ENCODE assay signal across 8 cellular contexts in genomic region chr11:6258571-6258998, GRCh38. TPM values are rescaled to one million over a fixed set of nuclear protein-coding genes. Genes with fewer than 3 reads are reported as not detected.
DNase-seq lines count a peak whose midpoint lies in the region; ATAC-seq, FAIRE-seq and TF ChIP-seq lines count a peak whose summit lies in the region.
"Had no signal": no experiment of that assay in that cellular context is flagged by ENCODE, and none has a peak within 500 bp of the region (broad histone marks: within the 10 kb centered on the region; RNA-seq: fewer than 3 reads in every experiment).

No MANE protein-coding gene starts in this region.

- no peak overlapping the region for H2AFZ ChIP-seq in K562 (ENCODE audit: low read depth, low read length)
- peak overlapping the region; percentile 56 for H2AFZ ChIP-seq in neural cell (ENCODE audit: low read depth, low read length)

- H3K9me3 ChIP-seq in K562 (replicated peaks; ENCODE audit: control insufficient read depth, insufficient read depth, low read depth, low read length) (no peaks in the 10 kb centered on the region), neural cell (ENCODE audit: low read length) (no peaks in the 10 kb centered on the region)

- no peak overlapping the region for H3K27ac ChIP-seq in K562 (ENCODE audit: extremely low read depth, low read depth, low read length)
- H3K27ac ChIP-seq in neural cell (ENCODE audit: low read length), result peak overlapping the region; percentile 61
- H3K27ac ChIP-seq: HL-60 had no signal

- H3K9ac ChIP-seq in K562 (ENCODE audit: insufficient read depth in 1 of 2, low read depth in 2 of 2, low read length in 2 of 2) (no peak overlapping the region), neural cell (ENCODE audit: low read length) (peak overlapping the region; percentile 67)

- DNase-seq in EH (ENCODE audit: low read depth) (peak; percentile 32), K562 (ENCODE audit: extremely low read depth in 1 of 4, low spot score in 3 of 4) (no peak), NCI-H510A treated with DMSO at 0.1 percent for 48 hours (lab: John Stamatoyannopoulos, UW) (no peak), AG08396 (ENCODE audit: low spot score) (no peak)

- H3K4me2 ChIP-seq in K562 (ENCODE audit: insufficient read depth, low read length) (no peak overlapping the region), neural cell (ENCODE audit: low read length) (peak overlapping the region; percentile 66)

- ATAC-seq in K562, result peak; percentile 55; the same call in 2 of the 3 replicates
- no peak for ATAC-seq in HG02970 (IDR thresholded peaks at IDR 0.05; ENCODE audit: low FRiP score, unreplicated experiment)

- WGBS in K562 (ENCODE audit: insufficient coverage, low coverage, missing lambda C conversion rate), result 8% methylated on average over 15 of the region's 15 CpGs

- intact Hi-C loops in K562 (cut with micrococcal nuclease), result no loop called here

- no peaks in the 10 kb centered on the region for H3K9me1 ChIP-seq in K562 (ENCODE audit: control insufficient read depth, insufficient read depth, low read length)

- no peak for TF ChIP-seq EP300 in K562 (IDR thresholded peaks at IDR 0.05; ENCODE audit: low read length)
- no peak for TF ChIP-seq EP300 in neural cell (conservative IDR thresholded peaks at IDR 0.05; ENCODE audit: poor library complexity, severe bottlenecking)

- H3K27me3 ChIP-seq in K562 (ENCODE audit: control insufficient read depth in 2 of 2, insufficient read depth in 2 of 2, low read length in 2 of 2) (peaks cover 27 to 32% of the 10 kb centered on the region in 2 experiments), neural cell (ENCODE audit: insufficient read depth, low read depth, low read length) (peaks cover 8% of the 10 kb centered on the region)

- no peaks in the 10 kb centered on the region for H3K36me3 ChIP-seq in K562 (ENCODE audit: control insufficient read depth, insufficient read depth, low read length)
- no peaks in the 10 kb centered on the region for H3K36me3 ChIP-seq in neural cell (ENCODE audit: insufficient read depth, low read length)

- CTCF ChIA-PET in K562 (lab: Yijun Ruan, JAX; ENCODE audit: low intra/inter-chr PET ratio), result no interaction called here

- no peaks in the 10 kb centered on the region for H4K20me1 ChIP-seq in K562 (replicated peaks; ENCODE audit: control insufficient read depth, insufficient read depth, low read length)
- no peaks in the 10 kb centered on the region for H4K20me1 ChIP-seq in neural cell (ENCODE audit: insufficient read depth)

- TF ChIP-seq CTCF in K562 (IDR thresholded peaks at IDR 0.05 in 2 of 3, conservative IDR thresholded peaks at IDR 0.05 in 1 of 3; ENCODE audit: insufficient read depth in 2 of 3, low read depth in 1 of 3, low read length in 3 of 3) (0 out of 6 replicates have a peak, but pooled peaks of 1 of the 3 experiments have one; percentile 3), neural cell (IDR thresholded peaks at IDR 0.05; ENCODE audit: poor library complexity, severe bottlenecking) (peak; percentile 35)

- TF ChIP-seq RAD21 in K562 (CRISPR knock-in tag; conservative IDR thresholded peaks at IDR 0.05 in 1 of 2, IDR thresholded peaks at IDR 0.05 in 1 of 2) (no peak), neural cell (conservative IDR thresholded peaks at IDR 0.05) (peak; percentile 3)

- H3K4me3 ChIP-seq in K562 (no peak overlapping the region), neural cell (ENCODE audit: low read length) (peak overlapping the region; percentile 75)

- no peaks in the 10 kb centered on the region for H3K9me2 ChIP-seq in neural cell (ENCODE audit: insufficient read depth, low read length)

- no TSS peak for BruUV-seq in K562 (replicated peaks; lab: Mats Ljungman, UMichigan)

- H3K79me2 ChIP-seq in K562 (ENCODE audit: control insufficient read depth, insufficient read depth, low read length), result no peaks in the 10 kb centered on the region
- H3K79me2 ChIP-seq in neural cell (replicated peaks; ENCODE audit: insufficient read depth, low read length), result no peaks in the 10 kb centered on the region

- no peak for TF ChIP-seq POLR2A in K562 (conservative IDR thresholded peaks at IDR 0.05)

- no peak for FAIRE-seq in K562 (lab: Jason Lieb, UNC)

- in situ Hi-C loops in K562 (cut with MboI), result no loop called here

- no peaks in the 10 kb centered on the region for H3F3A ChIP-seq in neural cell (ENCODE audit: insufficient read depth, low read length, poor library complexity, severe bottlenecking)

- POLR2A ChIA-PET in K562 (lab: Yijun Ruan, JAX), result interaction anchor here (0.6 to 2.0 kb wide), 5 partner anchors 9 to 153 kb away, joined by 3 to 4 read pairs (median 3); partner anchors contain the start of gene FHIP1B

- H3K4me1 ChIP-seq in K562 (replicated peaks in 1 of 2; ENCODE audit: control insufficient read depth in 2 of 2, insufficient read depth in 2 of 2, low read length in 2 of 2), result no peaks in the 10 kb centered on the region

RNA-seq across cellular contexts. Expression of gene CCKBR, which starts 1.1 kb away (rescaled TPM):
- total RNA-seq in K562 (2011; cell fraction: chromatin; rRNA removed; ENCODE audit: low replicate concordance), result not detected in 2 replicates
- not detected in 2 replicates for total RNA-seq in K562 (2011; cell fraction: nucleolus; rRNA removed)
- not detected in 2 replicates for total RNA-seq in K562 (2011; cell fraction: nucleoplasm; rRNA removed)
- not detected in 2 replicates for total RNA-seq in K562 (2014; rRNA removed)
- not detected in 2 replicates for total RNA-seq in K562 (2014; rRNA removed; fragmentation: Illumina TruSeq; extraction: Trizol)
- total RNA-seq in K562 (2015; rRNA removed; fragmentation: Illumina TruSeq; extraction: Trizol), result not detected in 2 replicates
- total RNA-seq in K562 (2021), result not detected in 2 replicates
- polyA plus RNA-seq in K562 (2011; rRNA removed), result not detected in 2 replicates
- polyA plus RNA-seq in K562 (2011; cell fraction: cytosol; rRNA removed), result not detected in 2 replicates
- not detected in 2 replicates for polyA plus RNA-seq in K562 (2011; cell fraction: nucleus; rRNA removed)
- not detected in 2 replicates for polyA plus RNA-seq in K562 (2012)
- not detected in 2 replicates for polyA plus RNA-seq in K562 (2014; fragmentation: Illumina TruSeq; extraction: Trizol)
- polyA plus RNA-seq in K562 (2014; fragmentation: Nextera tagmentation; extraction: Ambion mirVana), result not detected
- not detected in 2 replicates for polyA plus RNA-seq in K562 (2014; rRNA removed)
- not detected in 2 replicates for polyA minus RNA-seq in K562 (2011; rRNA and poly(A)+ RNA removed)
- polyA minus RNA-seq in K562 (2011; cell fraction: cytosol; rRNA and poly(A)+ RNA removed), result not detected in 2 replicates
- polyA minus RNA-seq in K562 (2011; cell fraction: nucleus; rRNA and poly(A)+ RNA removed), result not detected in 2 replicates
- 3.9 and 8.6 TPM in 2 replicates for polyA plus RNA-seq in neural cell
- polyA minus RNA-seq in neural cell, result 2.7 and 3.5 TPM in 2 replicates
- total RNA-seq: T-helper 1 cell treated with Interleukin-12 subunit alpha and Interleukin-12 subunit beta and Interleukin-4 antibody, amounts not matched to agents 30 ng/mL and 1 ng/mL, for 36 hours had no signal

RNA-seq across cellular contexts. Expression of gene CNGA4, which starts 19.7 kb away (rescaled TPM):
- 0.56 TPM in 1 of 2 replicates, not detected in the other for total RNA-seq in K562 (2011; cell fraction: chromatin; rRNA removed; ENCODE audit: low replicate concordance)
- not detected in 2 replicates for total RNA-seq in K562 (2011; cell fraction: nucleolus; rRNA removed)
- total RNA-seq in K562 (2011; cell fraction: nucleoplasm; rRNA removed), result not detected in 2 replicates
- total RNA-seq in K562 (2014; rRNA removed) (0.09 and 0.16 TPM in 2 replicates), K562 (2014; rRNA removed; fragmentation: Illumina TruSeq; extraction: Trizol) (not detected in 2 replicates), K562 (2015; rRNA removed; fragmentation: Illumina TruSeq; extraction: Trizol) (not detected in 2 replicates), K562 (2021) (not detected in 2 replicates)
- polyA plus RNA-seq in K562 (2011; rRNA removed) (0.04 and 0.09 TPM in 2 replicates), K562 (2014; fragmentation: Illumina TruSeq; extraction: Trizol) (0.06 TPM in 1 of 2 replicates, not detected in the other), K562 (2014; fragmentation: Nextera tagmentation; extraction: Ambion mirVana) (not detected), K562 (2014; rRNA removed) (0.05 TPM in 1 of 2 replicates, not detected in the other), neural cell (not detected in 2 replicates)
- polyA plus RNA-seq in K562 (2011; cell fraction: cytosol; rRNA removed), result 0.06 and 0.28 TPM in 2 replicates
- 0.25 and 0.30 TPM in 2 replicates for polyA plus RNA-seq in K562 (2011; cell fraction: nucleus; rRNA removed)
- 0.09 and 0.18 TPM in 2 replicates for polyA plus RNA-seq in K562 (2012)
- 0.12 TPM in 1 of 2 replicates, not detected in the other for polyA minus RNA-seq in K562 (2011; rRNA and poly(A)+ RNA removed)
- not detected in 2 replicates for polyA minus RNA-seq in K562 (2011; cell fraction: cytosol; rRNA and poly(A)+ RNA removed)
- 0.22 and 0.27 TPM in 2 replicates for polyA minus RNA-seq in K562 (2011; cell fraction: nucleus; rRNA and poly(A)+ RNA removed)
- not detected in 2 replicates for polyA minus RNA-seq in neural cell

RNA-seq across cellular contexts. Expression of gene FHIP1B, which starts 24.1 kb away (rescaled TPM):
- total RNA-seq in K562 (2011; cell fraction: chromatin; rRNA removed; ENCODE audit: low replicate concordance), result 52.8 and 87.9 TPM in 2 replicates
- 55.5 and 59.0 TPM in 2 replicates for total RNA-seq in K562 (2011; cell fraction: nucleolus; rRNA removed)
- 70.2 and 97.8 TPM in 2 replicates for total RNA-seq in K562 (2011; cell fraction: nucleoplasm; rRNA removed)
- total RNA-seq in K562 (2014; rRNA removed) (10.4 and 19.6 TPM in 2 replicates), K562 (2014; rRNA removed; fragmentation: Illumina TruSeq; extraction: Trizol) (6.6 and 8.4 TPM in 2 replicates), K562 (2015; rRNA removed; fragmentation: Illumina TruSeq; extraction: Trizol) (11.2 and 15.6 TPM in 2 replicates), K562 (2021) (20.1 and 21.0 TPM in 2 replicates)
- polyA plus RNA-seq in K562 (2011; rRNA removed) (24.7 and 33.9 TPM in 2 replicates), K562 (2014; fragmentation: Illumina TruSeq; extraction: Trizol) (15.6 and 23.3 TPM in 2 replicates), K562 (2014; fragmentation: Nextera tagmentation; extraction: Ambion mirVana) (1 to 10 TPM in 1 of 2 experiments, under 1 TPM in 1; 0.94 to 1.1 TPM), K562 (2014; rRNA removed) (24.3 TPM in 2 replicates), neural cell (36.0 and 72.3 TPM in 2 replicates)
- 37.0 and 55.6 TPM in 2 replicates for polyA plus RNA-seq in K562 (2011; cell fraction: cytosol; rRNA removed)
- 212 and 288 TPM in 2 replicates for polyA plus RNA-seq in K562 (2011; cell fraction: nucleus; rRNA removed)
- 12.7 and 23.3 TPM in 2 replicates for polyA plus RNA-seq in K562 (2012)
- 20.4 and 20.5 TPM in 2 replicates for polyA minus RNA-seq in K562 (2011; rRNA and poly(A)+ RNA removed)
- polyA minus RNA-seq in K562 (2011; cell fraction: cytosol; rRNA and poly(A)+ RNA removed), result 11.6 and 17.8 TPM in 2 replicates
- polyA minus RNA-seq in K562 (2011; cell fraction: nucleus; rRNA and poly(A)+ RNA removed), result 45.2 and 53.0 TPM in 2 replicates
- 50.0 and 50.6 TPM in 2 replicates for polyA minus RNA-seq in neural cell

RNA-seq across cellular contexts. Expression of gene C11orf42, which starts 53.2 kb away (rescaled TPM):
- not detected in 2 replicates for total RNA-seq in K562 (2011; cell fraction: chromatin; rRNA removed; ENCODE audit: low replicate concordance)
- not detected in 2 replicates for total RNA-seq in K562 (2011; cell fraction: nucleolus; rRNA removed)
- not detected in 2 replicates for total RNA-seq in K562 (2011; cell fraction: nucleoplasm; rRNA removed)
- not detected in 2 replicates for total RNA-seq in K562 (2014; rRNA removed)
- total RNA-seq in K562 (2014; rRNA removed; fragmentation: Illumina TruSeq; extraction: Trizol), result not detected in 2 replicates
- total RNA-seq in K562 (2015; rRNA removed; fragmentation: Illumina TruSeq; extraction: Trizol), result not detected in 2 replicates
- total RNA-seq in K562 (2021), result not detected in 2 replicates
- not detected in 2 replicates for polyA plus RNA-seq in K562 (2011; rRNA removed)
- polyA plus RNA-seq in K562 (2011; cell fraction: cytosol; rRNA removed), result not detected in 2 replicates
- not detected in 2 replicates for polyA plus RNA-seq in K562 (2011; cell fraction: nucleus; rRNA removed)
- 0.11 TPM in 1 of 2 replicates, not detected in the other for polyA plus RNA-seq in K562 (2012)
- polyA plus RNA-seq in K562 (2014; fragmentation: Illumina TruSeq; extraction: Trizol), result not detected in 2 replicates
- not detected for polyA plus RNA-seq in K562 (2014; fragmentation: Nextera tagmentation; extraction: Ambion mirVana)
- polyA plus RNA-seq in K562 (2014; rRNA removed), result not detected in 2 replicates
- polyA minus RNA-seq in K562 (2011; rRNA and poly(A)+ RNA removed), result not detected in 2 replicates
- polyA minus RNA-seq in K562 (2011; cell fraction: cytosol; rRNA and poly(A)+ RNA removed), result not detected in 2 replicates
- not detected in 2 replicates for polyA minus RNA-seq in K562 (2011; cell fraction: nucleus; rRNA and poly(A)+ RNA removed)
- not detected in 2 replicates for polyA plus RNA-seq in neural cell
- polyA minus RNA-seq in neural cell, result not detected in 2 replicates
- total RNA-seq: T-helper 1 cell treated with Interleukin-12 subunit alpha and Interleukin-12 subunit beta and Interleukin-4 antibody, amounts not matched to agents 30 ng/mL and 1 ng/mL, for 36 hours had no signal

RNA-seq across cellular contexts. Expression of gene OR52W1, which starts 59.6 kb away (rescaled TPM):
- total RNA-seq in K562 (2011; cell fraction: chromatin; rRNA removed; ENCODE audit: low replicate concordance), result not detected in 2 replicates
- total RNA-seq in K562 (2011; cell fraction: nucleolus; rRNA removed), result not detected in 2 replicates
- not detected in 2 replicates for total RNA-seq in K562 (2011; cell fraction: nucleoplasm; rRNA removed)
- total RNA-seq in K562 (2014; rRNA removed) (not detected in 2 replicates), K562 (2014; rRNA removed; fragmentation: Illumina TruSeq; extraction: Trizol) (not detected in 2 replicates), K562 (2015; rRNA removed; fragmentation: Illumina TruSeq; extraction: Trizol) (not detected in 2 replicates), K562 (2021) (not detected in 2 replicates)
- polyA plus RNA-seq in K562 (2011; rRNA removed) (not detected in 2 replicates), K562 (2014; fragmentation: Illumina TruSeq; extraction: Trizol) (not detected in 2 replicates), K562 (2014; fragmentation: Nextera tagmentation; extraction: Ambion mirVana) (not detected), K562 (2014; rRNA removed) (not detected in 2 replicates), neural cell (not detected in 2 replicates)
- polyA plus RNA-seq in K562 (2011; cell fraction: cytosol; rRNA removed), result not detected in 2 replicates
- polyA plus RNA-seq in K562 (2011; cell fraction: nucleus; rRNA removed), result not detected in 2 replicates
- not detected in 2 replicates for polyA plus RNA-seq in K562 (2012)
- polyA minus RNA-seq in K562 (2011; rRNA and poly(A)+ RNA removed), result not detected in 2 replicates
- polyA minus RNA-seq in K562 (2011; cell fraction: cytosol; rRNA and poly(A)+ RNA removed), result not detected in 2 replicates
- polyA minus RNA-seq in K562 (2011; cell fraction: nucleus; rRNA and poly(A)+ RNA removed), result not detected in 2 replicates
- polyA minus RNA-seq in neural cell, result not detected in 2 replicates
- total RNA-seq: T-helper 1 cell treated with Interleukin-12 subunit alpha and Interleukin-12 subunit beta and Interleukin-4 antibody, amounts not matched to agents 30 ng/mL and 1 ng/mL, for 36 hours had no signal
